In genomic region chr11:128625766-128626165, GRCh38 we compare ENCODE assay signal across 11 cellular contexts. TPM values are rescaled to one million over a fixed set of nuclear protein-coding genes. Genes with fewer than 3 reads are reported as not detected.
DNase-seq lines count a peak whose midpoint lies in the region; ATAC-seq and TF ChIP-seq lines count a peak whose summit lies in the region.
"Had no signal": no experiment of that assay in that cellular context is flagged by ENCODE, and none has a peak within 500 bp of the region (broad histone marks: within the 10 kb centered on the region; RNA-seq: fewer than 3 reads in every experiment).

No MANE protein-coding gene starts in this region.

- H3K9me2 ChIP-seq in GM23338 (ENCODE audit: insufficient read depth) = no peaks in the 10 kb centered on the region

- DNase-seq in CD8-positive, alpha-beta T cell = peak in 1 of 7 experiments; percentile 45
- no peak for DNase-seq in GM23338 (ENCODE audit: low spot score)
- no peak for DNase-seq in activated T-helper 2 cell treated with anti-CD3 and anti-CD28 coated beads, Interferon-gamma antibody, Interleukin-2, Interleukin-4, amounts not matched to agents 10 μg/mL and 5 μg/mL and 100 μg/mL, durations not matched to agents 14 hours and 24 hours and 36 hours (ENCODE audit: low spot score)
- no peak for DNase-seq in natural killer cell
- DNase-seq in UCSD-AML1 (lab: John Stamatoyannopoulos, UW; ENCODE audit: unreplicated experiment) = no peak
- no peak for DNase-seq in caudate nucleus (lab: John Stamatoyannopoulos, UW)
- DNase-seq in DMS 273 (lab: John Stamatoyannopoulos, UW; ENCODE audit: unreplicated experiment) = no peak
- DNase-seq: NCI-H1417 treated with DMSO at 0.1 percent for 48 hours, NCI-H524 treated with DMSO at 0.1 percent for 48 hours had no signal

- no peaks in the 10 kb centered on the region for H3K36me3 ChIP-seq in CD8-positive, alpha-beta T cell (ENCODE audit: insufficient read depth, low read length)
- H3K36me3 ChIP-seq in GM23338 (ENCODE audit: insufficient read depth) = no peaks in the 10 kb centered on the region
- H3K36me3 ChIP-seq: breast epithelium, right atrium auricular region had no signal

- peak overlapping the region; percentile 56 for H3K4me3 Mint-ChIP-seq in CD8-positive, alpha-beta T cell
- H3K4me3 Mint-ChIP-seq in GM23338 (no peak overlapping the region), natural killer cell (peak overlapping the region; percentile 78)
- H3K4me3 Mint-ChIP-seq in activated T-helper 2 cell treated with anti-CD3 and anti-CD28 coated beads, Interferon-gamma antibody, Interleukin-2, Interleukin-4, amounts not matched to agents 10 μg/mL and 5 μg/mL and 100 μg/mL, durations not matched to agents 14 hours and 24 hours and 36 hours (ENCODE audit: low read depth) = no peak overlapping the region

- no peak for ATAC-seq in CD8-positive, alpha-beta T cell
- no peak for ATAC-seq in GM23338
- ATAC-seq in natural killer cell = no peak

- H3K4me2 ChIP-seq in GM23338 = no peak overlapping the region

- H3K9me3 Mint-ChIP-seq in CD8-positive, alpha-beta T cell = no peaks in the 10 kb centered on the region
- no peaks in the 10 kb centered on the region for H3K9me3 Mint-ChIP-seq in GM23338
- H3K9me3 Mint-ChIP-seq in activated T-helper 2 cell treated with anti-CD3 and anti-CD28 coated beads, Interferon-gamma antibody, Interleukin-2, Interleukin-4, amounts not matched to agents 10 μg/mL and 5 μg/mL and 100 μg/mL, durations not matched to agents 14 hours and 24 hours and 36 hours = no peaks in the 10 kb centered on the region
- H3K9me3 Mint-ChIP-seq in natural killer cell = no peaks in the 10 kb centered on the region

- H3K27ac ChIP-seq in CD8-positive, alpha-beta T cell (ENCODE audit: low read depth, low read length) = peak overlapping the region; percentile 29
- H3K27ac ChIP-seq in GM23338 (ENCODE audit: low read depth) (no peak overlapping the region), caudate nucleus (ENCODE audit: low read depth, low read length) (no peak overlapping the region)
- H3K27ac ChIP-seq: right atrium auricular region had no signal

- H3K4me1 Mint-ChIP-seq in CD8-positive, alpha-beta T cell (ENCODE audit: low read depth) = peaks cover 98% of the 10 kb centered on the region
- H3K4me1 Mint-ChIP-seq in GM23338 = peaks cover 52% of the 10 kb centered on the region
- peaks cover 77% of the 10 kb centered on the region for H3K4me1 Mint-ChIP-seq in activated T-helper 2 cell treated with anti-CD3 and anti-CD28 coated beads, Interferon-gamma antibody, Interleukin-2, Interleukin-4, amounts not matched to agents 10 μg/mL and 5 μg/mL and 100 μg/mL, durations not matched to agents 14 hours and 24 hours and 36 hours (ENCODE audit: low read depth)
- H3K4me1 Mint-ChIP-seq in natural killer cell = peaks cover 76 to 81% of the 10 kb centered on the region in 2 donors

- H3K27me3 Mint-ChIP-seq in CD8-positive, alpha-beta T cell (ENCODE audit: low read depth) = no peaks in the 10 kb centered on the region
- H3K27me3 Mint-ChIP-seq in GM23338 (ENCODE audit: insufficient read depth, low read depth, poor library complexity) = peaks cover 8% of the 10 kb centered on the region
- no peaks in the 10 kb centered on the region for H3K27me3 Mint-ChIP-seq in activated T-helper 2 cell treated with anti-CD3 and anti-CD28 coated beads, Interferon-gamma antibody, Interleukin-2, Interleukin-4, amounts not matched to agents 10 μg/mL and 5 μg/mL and 100 μg/mL, durations not matched to agents 14 hours and 24 hours and 36 hours (ENCODE audit: low read depth)
- no peaks in the 10 kb centered on the region for H3K27me3 Mint-ChIP-seq in natural killer cell (ENCODE audit: low read depth in 2 of 2)

- no peaks in the 10 kb centered on the region for H3K79me2 ChIP-seq in GM23338 (replicated peaks; ENCODE audit: insufficient read depth)

- no peaks in the 10 kb centered on the region for H3F3A ChIP-seq in GM23338 (replicated peaks; ENCODE audit: low read depth)

- intact Hi-C loops in CD8-positive, alpha-beta T cell (cut with DNase I, micrococcal nuclease) = loop anchor here in 1 of 2 experiments (2.0 kb wide), 1 partner anchor 75 kb away; no protein-coding TSS in a partner anchor
- intact Hi-C loops in activated T-helper 2 cell treated with anti-CD3 and anti-CD28 coated beads, Interferon-gamma antibody, Interleukin-2, Interleukin-4, amounts not matched to agents 10 μg/mL and 5 μg/mL and 100 μg/mL, durations not matched to agents 14 hours and 24 hours and 36 hours (cut with micrococcal nuclease) = loop anchor here (2.0 to 10.0 kb wide), 3 partner anchors 25 to 301 kb away; no protein-coding TSS in a partner anchor
- intact Hi-C loops in natural killer cell (cut with micrococcal nuclease) = no loop called here

- peak overlapping the region; percentile 63; the same call in 1 of the 2 replicates for H2AFZ ChIP-seq in GM23338

- peaks cover 94% of the 10 kb centered on the region for H3K4me1 ChIP-seq in CD8-positive, alpha-beta T cell (ENCODE audit: insufficient read depth, low read length)
- peaks cover 38% of the 10 kb centered on the region for H3K4me1 ChIP-seq in GM23338 (ENCODE audit: insufficient read depth)
- H3K4me1 ChIP-seq: breast epithelium, right atrium auricular region had no signal

- no peaks in the 10 kb centered on the region for H3K27me3 ChIP-seq in CD8-positive, alpha-beta T cell (ENCODE audit: insufficient read depth, low read length)
- H3K27me3 ChIP-seq in GM23338 (ENCODE audit: insufficient read depth) = no peaks in the 10 kb centered on the region
- H3K27me3 ChIP-seq: breast epithelium, right atrium auricular region had no signal

- no peaks in the 10 kb centered on the region for H3K9me3 ChIP-seq in CD8-positive, alpha-beta T cell (ENCODE audit: low read length)
- H3K9me3 ChIP-seq: breast epithelium, right atrium auricular region had no signal

- CTCF ChIA-PET in CD8-positive, alpha-beta T cell (lab: Charles Lee) = interaction anchor here (0.6 to 11.1 kb wide), 8 partner anchors 21 to 596 kb away, joined by 3 to 173 read pairs (median 6); no protein-coding TSS in a partner anchor

- H3K27ac Mint-ChIP-seq in CD8-positive, alpha-beta T cell = peak overlapping the region; percentile 98
- H3K27ac Mint-ChIP-seq in GM23338 (no peak overlapping the region), natural killer cell (peak overlapping the region; percentile 93 to 97)
- H3K27ac Mint-ChIP-seq in activated T-helper 2 cell treated with anti-CD3 and anti-CD28 coated beads, Interferon-gamma antibody, Interleukin-2, Interleukin-4, amounts not matched to agents 10 μg/mL and 5 μg/mL and 100 μg/mL, durations not matched to agents 14 hours and 24 hours and 36 hours = peak overlapping the region; percentile 95

- H3K4me3 ChIP-seq in CD8-positive, alpha-beta T cell (ENCODE audit: low read depth, low read length) = no peak overlapping the region
- no peak overlapping the region for H3K4me3 ChIP-seq in GM23338
- H3K4me3 ChIP-seq: breast epithelium, right atrium auricular region had no signal

- H4K20me1 ChIP-seq in GM23338 (replicated peaks; ENCODE audit: insufficient read depth) = no peaks in the 10 kb centered on the region

- H3K36me3 Mint-ChIP-seq in CD8-positive, alpha-beta T cell = no peaks in the 10 kb centered on the region
- H3K36me3 Mint-ChIP-seq in GM23338 (ENCODE audit: low read depth) (no peaks in the 10 kb centered on the region), natural killer cell (no peaks in the 10 kb centered on the region)
- H3K36me3 Mint-ChIP-seq in activated T-helper 2 cell treated with anti-CD3 and anti-CD28 coated beads, Interferon-gamma antibody, Interleukin-2, Interleukin-4, amounts not matched to agents 10 μg/mL and 5 μg/mL and 100 μg/mL, durations not matched to agents 14 hours and 24 hours and 36 hours (ENCODE audit: low read depth) = no peaks in the 10 kb centered on the region

- POLR2A ChIA-PET in CD8-positive, alpha-beta T cell (lab: Charles Lee) = interaction anchor here (0.9 to 17.6 kb wide), 11 partner anchors 18 to 336 kb away, joined by 3 to 274 read pairs (median 10); no protein-coding TSS in a partner anchor

- TF ChIP-seq CTCF in CD8-positive, alpha-beta T cell (IDR thresholded peaks at IDR 0.05) = no peak
- TF ChIP-seq CTCF in GM23338 (conservative IDR thresholded peaks at IDR 0.05; ENCODE audit: low read depth in 2 of 2) (no peak), natural killer cell (IDR thresholded peaks at IDR 0.05) (no peak)

TF ChIP-seq in GM23338, 12 proteins besides CTCF, POLR2A, EP300 and RAD21 (continues in another document):
- TF ChIP-seq ETS1 (IDR thresholded peaks at IDR 0.05) = no peak
- no peak for TF ChIP-seq CREB1 (CRISPR knock-in tag; IDR thresholded peaks at IDR 0.05; ENCODE audit: low read depth)
- TF ChIP-seq POLR2AphosphoS5 (IDR thresholded peaks at IDR 0.05; ENCODE audit: low read depth) = no peak

RNA-seq across cellular contexts. Expression of gene ETS1, which starts 38.4 kb away (rescaled TPM):
- total RNA-seq in CD8-positive, alpha-beta T cell = 100 to 1,000 TPM; 338 to 345 TPM
- 49.0 and 52.6 TPM in 2 replicates for total RNA-seq in GM23338 (2014; rRNA removed; shearing (Covaris generic))
- polyA plus RNA-seq in GM23338 (2016; fragmentation: Nextera tagmentation; extraction: Ambion mirVana) = 25.2 and 25.6 TPM in 2 replicates
- 517 and 526 TPM in 2 replicates for total RNA-seq in activated T-helper 2 cell treated with anti-CD3 and anti-CD28 coated beads, Interferon-gamma antibody, Interleukin-2, Interleukin-4, amounts not matched to agents 10 μg/mL and 5 μg/mL and 100 μg/mL, durations not matched to agents 14 hours and 24 hours and 36 hours
- 100 to 1,000 TPM; 532 to 684 (median 589) TPM for total RNA-seq in natural killer cell

Comparison
In these comparisons a context has a peak if more than half of its experiments do, and no peak if none do; other contexts are left out.
1. H3K4me3 Mint-ChIP-seq: peak in CD8-positive, alpha-beta T cell (single experiment) and natural killer cell (single experiment); none in GM23338 (single experiment) and activated T-helper 2 cell treated with anti-CD3 and anti-CD28 coated beads, Interferon-gamma antibody, Interleukin-2, Interleukin-4, amounts not matched to agents 10 μg/mL and 5 μg/mL and 100 μg/mL, durations not matched to agents 14 hours and 24 hours and 36 hours (single experiment).